ENCODE assay signal across 1 cellular context in genomic region chr14:74973003-74973614, GRCh38.
TF ChIP-seq lines count a peak whose summit lies in the region.

No MANE protein-coding gene starts in this region.

TF ChIP-seq in K562, 482 proteins besides CTCF, POLR2A, EP300 and RAD21 (continues in another document):
- no peak for TF ChIP-seq ZNF212 (CRISPR knock-in tag; IDR thresholded peaks at IDR 0.05)
- no peak for TF ChIP-seq RBM34 (IDR thresholded peaks at IDR 0.05; ENCODE audit: borderline replicate concordance, insufficient read depth, low read length)
- TF ChIP-seq FUS (optimal IDR thresholded peaks at IDR 0.05; ENCODE audit: low read depth, low read length) = no peak
- TF ChIP-seq BDP1 (IDR thresholded peaks at IDR 0.05; ENCODE audit: insufficient read depth, insufficient read length) = no peak
- TF ChIP-seq, protein P1, sequence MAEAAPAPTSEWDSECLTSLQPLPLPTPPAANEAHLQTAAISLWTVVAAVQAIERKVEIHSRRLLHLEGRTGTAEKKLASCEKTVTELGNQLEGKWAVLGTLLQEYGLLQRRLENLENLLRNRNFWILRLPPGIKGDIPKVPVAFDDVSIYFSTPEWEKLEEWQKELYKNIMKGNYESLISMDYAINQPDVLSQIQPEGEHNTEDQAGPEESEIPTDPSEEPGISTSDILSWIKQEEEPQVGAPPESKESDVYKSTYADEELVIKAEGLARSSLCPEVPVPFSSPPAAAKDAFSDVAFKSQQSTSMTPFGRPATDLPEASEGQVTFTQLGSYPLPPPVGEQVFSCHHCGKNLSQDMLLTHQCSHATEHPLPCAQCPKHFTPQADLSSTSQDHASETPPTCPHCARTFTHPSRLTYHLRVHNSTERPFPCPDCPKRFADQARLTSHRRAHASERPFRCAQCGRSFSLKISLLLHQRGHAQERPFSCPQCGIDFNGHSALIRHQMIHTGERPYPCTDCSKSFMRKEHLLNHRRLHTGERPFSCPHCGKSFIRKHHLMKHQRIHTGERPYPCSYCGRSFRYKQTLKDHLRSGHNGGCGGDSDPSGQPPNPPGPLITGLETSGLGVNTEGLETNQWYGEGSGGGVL (CRISPR knock-in tag; IDR thresholded peaks at IDR 0.05) = no peak
- TF ChIP-seq SAP30 (IDR thresholded peaks at IDR 0.05; ENCODE audit: borderline replicate concordance, insufficient read depth, low read depth, low read length, poor library complexity, severe bottlenecking) = no peak
- no peak for TF ChIP-seq ID3 (CRISPR knock-in tag; IDR thresholded peaks at IDR 0.05)
- TF ChIP-seq ID3 (tag; IDR thresholded peaks at IDR 0.05) = no peak
- TF ChIP-seq KLF6 (CRISPR knock-in tag; IDR thresholded peaks at IDR 0.05; ENCODE audit: borderline replicate concordance) = no peak
- TF ChIP-seq KLF13 (tag; IDR thresholded peaks at IDR 0.05; ENCODE audit: borderline replicate concordance, low read depth) = no peak
- no peak for TF ChIP-seq ZNF174 (CRISPR knock-in tag; IDR thresholded peaks at IDR 0.05)
- TF ChIP-seq EGR1 (conservative IDR thresholded peaks at IDR 0.05) = no peak
- no peak for TF ChIP-seq ZMIZ1 (IDR thresholded peaks at IDR 0.05; ENCODE audit: low read depth in 2 of 2, low read length in 2 of 2)
- no peak for TF ChIP-seq TFAM (CRISPR knock-in tag; conservative IDR thresholded peaks at IDR 0.05)
- no peak for TF ChIP-seq TBL1XR1 (IDR thresholded peaks at IDR 0.05; ENCODE audit: low read length in 2 of 2)
- TF ChIP-seq ZNF551 (CRISPR knock-in tag; IDR thresholded peaks at IDR 0.05) = no peak
- no peak for TF ChIP-seq RBM14 (IDR thresholded peaks at IDR 0.05; ENCODE audit: borderline replicate concordance, insufficient read depth, low read depth, low read length)
- no peak for TF ChIP-seq ZNF75A (CRISPR knock-in tag; IDR thresholded peaks at IDR 0.05)
- TF ChIP-seq SAFB2 (IDR thresholded peaks at IDR 0.05; ENCODE audit: borderline replicate concordance, low read depth, low read length, severe bottlenecking) = no peak
- TF ChIP-seq POLR2AphosphoS2 (IDR thresholded peaks at IDR 0.05; ENCODE audit: low read length) = no peak
- TF ChIP-seq STAT5B (CRISPR knock-in tag; IDR thresholded peaks at IDR 0.05) = no peak
- TF ChIP-seq ZNF507 (tag; conservative IDR thresholded peaks at IDR 0.05) = no peak
- no peak for TF ChIP-seq TEAD1 (CRISPR knock-in tag; IDR thresholded peaks at IDR 0.05)
- TF ChIP-seq KLF10 (CRISPR knock-in tag; IDR thresholded peaks at IDR 0.05) = no peak
- TF ChIP-seq ZNF512 (tag; IDR thresholded peaks at IDR 0.05) = no peak
- TF ChIP-seq, protein P2, sequence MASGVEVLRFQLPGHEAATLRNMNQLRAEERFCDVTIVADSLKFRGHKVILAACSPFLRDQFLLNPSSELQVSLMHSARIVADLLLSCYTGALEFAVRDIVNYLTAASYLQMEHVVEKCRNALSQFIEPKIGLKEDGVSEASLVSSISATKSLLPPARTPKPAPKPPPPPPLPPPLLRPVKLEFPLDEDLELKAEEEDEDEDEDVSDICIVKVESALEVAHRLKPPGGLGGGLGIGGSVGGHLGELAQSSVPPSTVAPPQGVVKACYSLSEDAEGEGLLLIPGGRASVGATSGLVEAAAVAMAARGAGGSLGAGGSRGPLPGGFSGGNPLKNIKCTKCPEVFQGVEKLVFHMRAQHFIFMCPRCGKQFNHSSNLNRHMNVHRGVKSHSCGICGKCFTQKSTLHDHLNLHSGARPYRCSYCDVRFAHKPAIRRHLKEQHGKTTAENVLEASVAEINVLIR (CRISPR knock-in tag; IDR thresholded peaks at IDR 0.05) = no peak
- TF ChIP-seq CREBBP (IDR thresholded peaks at IDR 0.05; ENCODE audit: low read depth, low read length) = no peak
- TF ChIP-seq EWSR1 (IDR thresholded peaks at IDR 0.05; ENCODE audit: borderline replicate concordance, low read depth, partially characterized antibody) = no peak
- no peak for TF ChIP-seq PHF21A (IDR thresholded peaks at IDR 0.05; ENCODE audit: borderline replicate concordance, low read depth)
- TF ChIP-seq, protein P3, sequence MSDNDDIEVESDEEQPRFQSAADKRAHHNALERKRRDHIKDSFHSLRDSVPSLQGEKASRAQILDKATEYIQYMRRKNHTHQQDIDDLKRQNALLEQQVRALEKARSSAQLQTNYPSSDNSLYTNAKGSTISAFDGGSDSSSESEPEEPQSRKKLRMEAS (CRISPR knock-in tag; IDR thresholded peaks at IDR 0.05) = peak; percentile 60; the same call in 1 of the 2 replicates
- no peak for TF ChIP-seq HMBOX1 (IDR thresholded peaks at IDR 0.05)
- TF ChIP-seq, protein P4, sequence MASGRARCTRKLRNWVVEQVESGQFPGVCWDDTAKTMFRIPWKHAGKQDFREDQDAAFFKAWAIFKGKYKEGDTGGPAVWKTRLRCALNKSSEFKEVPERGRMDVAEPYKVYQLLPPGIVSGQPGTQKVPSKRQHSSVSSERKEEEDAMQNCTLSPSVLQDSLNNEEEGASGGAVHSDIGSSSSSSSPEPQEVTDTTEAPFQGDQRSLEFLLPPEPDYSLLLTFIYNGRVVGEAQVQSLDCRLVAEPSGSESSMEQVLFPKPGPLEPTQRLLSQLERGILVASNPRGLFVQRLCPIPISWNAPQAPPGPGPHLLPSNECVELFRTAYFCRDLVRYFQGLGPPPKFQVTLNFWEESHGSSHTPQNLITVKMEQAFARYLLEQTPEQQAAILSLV (tag; IDR thresholded peaks at IDR 0.05) = no peak
- TF ChIP-seq, protein P5, sequence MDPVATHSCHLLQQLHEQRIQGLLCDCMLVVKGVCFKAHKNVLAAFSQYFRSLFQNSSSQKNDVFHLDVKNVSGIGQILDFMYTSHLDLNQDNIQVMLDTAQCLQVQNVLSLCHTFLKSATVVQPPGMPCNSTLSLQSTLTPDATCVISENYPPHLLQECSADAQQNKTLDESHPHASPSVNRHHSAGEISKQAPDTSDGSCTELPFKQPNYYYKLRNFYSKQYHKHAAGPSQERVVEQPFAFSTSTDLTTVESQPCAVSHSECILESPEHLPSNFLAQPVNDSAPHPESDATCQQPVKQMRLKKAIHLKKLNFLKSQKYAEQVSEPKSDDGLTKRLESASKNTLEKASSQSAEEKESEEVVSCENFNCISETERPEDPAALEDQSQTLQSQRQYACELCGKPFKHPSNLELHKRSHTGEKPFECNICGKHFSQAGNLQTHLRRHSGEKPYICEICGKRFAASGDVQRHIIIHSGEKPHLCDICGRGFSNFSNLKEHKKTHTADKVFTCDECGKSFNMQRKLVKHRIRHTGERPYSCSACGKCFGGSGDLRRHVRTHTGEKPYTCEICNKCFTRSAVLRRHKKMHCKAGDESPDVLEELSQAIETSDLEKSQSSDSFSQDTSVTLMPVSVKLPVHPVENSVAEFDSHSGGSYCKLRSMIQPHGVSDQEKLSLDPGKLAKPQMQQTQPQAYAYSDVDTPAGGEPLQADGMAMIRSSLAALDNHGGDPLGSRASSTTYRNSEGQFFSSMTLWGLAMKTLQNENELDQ (CRISPR knock-in tag; IDR thresholded peaks at IDR 0.05; ENCODE audit: borderline replicate concordance) = no peak
- TF ChIP-seq ZKSCAN8 (CRISPR knock-in tag; IDR thresholded peaks at IDR 0.05) = no peak
- TF ChIP-seq, protein P6, sequence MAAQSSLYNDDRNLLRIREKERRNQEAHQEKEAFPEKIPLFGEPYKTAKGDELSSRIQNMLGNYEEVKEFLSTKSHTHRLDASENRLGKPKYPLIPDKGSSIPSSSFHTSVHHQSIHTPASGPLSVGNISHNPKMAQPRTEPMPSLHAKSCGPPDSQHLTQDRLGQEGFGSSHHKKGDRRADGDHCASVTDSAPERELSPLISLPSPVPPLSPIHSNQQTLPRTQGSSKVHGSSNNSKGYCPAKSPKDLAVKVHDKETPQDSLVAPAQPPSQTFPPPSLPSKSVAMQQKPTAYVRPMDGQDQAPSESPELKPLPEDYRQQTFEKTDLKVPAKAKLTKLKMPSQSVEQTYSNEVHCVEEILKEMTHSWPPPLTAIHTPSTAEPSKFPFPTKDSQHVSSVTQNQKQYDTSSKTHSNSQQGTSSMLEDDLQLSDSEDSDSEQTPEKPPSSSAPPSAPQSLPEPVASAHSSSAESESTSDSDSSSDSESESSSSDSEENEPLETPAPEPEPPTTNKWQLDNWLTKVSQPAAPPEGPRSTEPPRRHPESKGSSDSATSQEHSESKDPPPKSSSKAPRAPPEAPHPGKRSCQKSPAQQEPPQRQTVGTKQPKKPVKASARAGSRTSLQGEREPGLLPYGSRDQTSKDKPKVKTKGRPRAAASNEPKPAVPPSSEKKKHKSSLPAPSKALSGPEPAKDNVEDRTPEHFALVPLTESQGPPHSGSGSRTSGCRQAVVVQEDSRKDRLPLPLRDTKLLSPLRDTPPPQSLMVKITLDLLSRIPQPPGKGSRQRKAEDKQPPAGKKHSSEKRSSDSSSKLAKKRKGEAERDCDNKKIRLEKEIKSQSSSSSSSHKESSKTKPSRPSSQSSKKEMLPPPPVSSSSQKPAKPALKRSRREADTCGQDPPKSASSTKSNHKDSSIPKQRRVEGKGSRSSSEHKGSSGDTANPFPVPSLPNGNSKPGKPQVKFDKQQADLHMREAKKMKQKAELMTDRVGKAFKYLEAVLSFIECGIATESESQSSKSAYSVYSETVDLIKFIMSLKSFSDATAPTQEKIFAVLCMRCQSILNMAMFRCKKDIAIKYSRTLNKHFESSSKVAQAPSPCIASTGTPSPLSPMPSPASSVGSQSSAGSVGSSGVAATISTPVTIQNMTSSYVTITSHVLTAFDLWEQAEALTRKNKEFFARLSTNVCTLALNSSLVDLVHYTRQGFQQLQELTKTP (IDR thresholded peaks at IDR 0.05; ENCODE audit: low read depth in 1 of 2, partially characterized antibody in 2 of 2) = no peak
- no peak for TF ChIP-seq ZNF764 (CRISPR knock-in tag; IDR thresholded peaks at IDR 0.05; ENCODE audit: low read depth)
- no peak for TF ChIP-seq POLR3G (IDR thresholded peaks at IDR 0.05; ENCODE audit: extremely low read depth, insufficient read length, insufficient replicate concordance)
- TF ChIP-seq TGIF2 (CRISPR knock-in tag; IDR thresholded peaks at IDR 0.05) = no peak
- TF ChIP-seq ZNF589 (CRISPR knock-in tag; IDR thresholded peaks at IDR 0.05; ENCODE audit: low read depth) = 0 out of 2 replicates have a peak, but pooled peaks have one; percentile 36
- TF ChIP-seq ZBTB33 (CRISPR knock-in tag; IDR thresholded peaks at IDR 0.05) = peak; percentile 95
